17 cellular contexts compared by ENCODE assay signal in the genomic region with DNA sequence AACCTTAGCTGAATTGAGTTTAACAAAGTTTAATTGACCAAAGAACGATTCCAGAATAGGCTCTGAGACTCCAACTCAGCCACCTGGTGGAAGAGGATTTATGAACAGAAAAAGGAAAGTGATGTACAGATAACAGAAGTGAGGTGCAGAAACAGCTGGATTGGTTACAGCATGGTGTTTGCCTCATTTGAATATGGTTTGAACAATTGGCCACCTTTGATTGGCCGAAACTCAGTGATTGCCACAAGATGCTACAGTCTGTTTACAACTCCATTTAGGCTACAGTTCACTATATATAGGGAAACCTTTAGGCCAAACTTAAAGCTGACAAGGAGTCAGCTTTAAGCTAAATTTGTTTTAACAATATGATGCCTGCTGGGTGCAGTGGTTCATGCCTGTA. TPM values are rescaled to one million over a fixed set of nuclear protein-coding genes. Genes with fewer than 3 reads are reported as not detected.
"Had no signal": no experiment of that assay in that cellular context is flagged by ENCODE, and none has a peak within 500 bp of the region (broad histone marks: within the 10 kb centered on the region; RNA-seq: fewer than 3 reads in every experiment).

No MANE protein-coding gene starts in this region.

- H3K4me3 ChIP-seq: lung, psoas muscle, right lobe of liver, smooth muscle cell, suprapubic skin had no signal

- H3K4me2 ChIP-seq: smooth muscle cell had no signal

- H3K36me3 ChIP-seq: right lobe of liver, suprapubic skin had no signal

- ATAC-seq: activated CD8-positive, alpha-beta T cell treated with anti-CD3 and anti-CD28 coated beads, Interleukin-2, amount 10 ng/mL, durations not matched to agents 7 days and 5 days; left colon; psoas muscle; right lobe of liver had no signal

- H3K4me1 ChIP-seq: psoas muscle, right lobe of liver, suprapubic skin had no signal

- H3K27ac ChIP-seq: psoas muscle, right lobe of liver, suprapubic skin had no signal

- H3K9me3 ChIP-seq: psoas muscle, right lobe of liver, suprapubic skin had no signal

- H3K27me3 ChIP-seq: right lobe of liver, suprapubic skin had no signal

- DNase-seq: activated B cell treated with CpG ODN at 0.5 μM for 24 hours; activated CD4-positive, alpha-beta T cell treated with anti-CD3 and anti-CD28 coated beads, Interleukin-2, amount 10 ng/mL, durations not matched to agents 24 days and 14 days; activated CD8-positive, alpha-beta memory T cell treated with anti-CD3 and anti-CD28 coated beads, Interleukin-2, amount 50 U/mL, for 4 hours; activated CD8-positive, alpha-beta T cell treated with anti-CD3 and anti-CD28 coated beads, Interleukin-2, amount 10 ng/mL, durations not matched to agents 7 days and 5 days; activated effector memory CD4-positive, alpha-beta T cell treated with anti-CD3 and anti-CD28 coated beads, Interleukin-2, amount 50 U/mL, for 16 hours; activated T-cell treated with anti-CD3 and anti-CD28 coated beads, Interleukin-2, amount 50 U/mL, for 48 hours; caudate nucleus; left colon; midbrain; psoas muscle; right lobe of liver; trophoblast cell had no signal

RNA-seq across cellular contexts. Expression of a gene that starts 28.1 kb away (rescaled TPM):
- total RNA-seq: activated B cell treated with CpG ODN at 0.5 μM for 24 hours; activated CD4-positive, alpha-beta T cell treated with anti-CD3 and anti-CD28 coated beads, Interleukin-2, amount 10 ng/mL, durations not matched to agents 24 days and 14 days; activated CD8-positive, alpha-beta T cell treated with anti-CD3 and anti-CD28 coated beads, Interleukin-2, amount 10 ng/mL, durations not matched to agents 7 days and 5 days; left colon; lung; myocyte; osteocyte; psoas muscle; right lobe of liver; smooth muscle cell; suprapubic skin had no signal
